In genomic region chr4:169821402-169821801, GRCh38 we compare ENCODE assay signal across 24 cellular contexts.
"Had no signal": no experiment of that assay in that cellular context is flagged by ENCODE, and none has a peak within 500 bp of the region (broad histone marks: within the 10 kb centered on the region; RNA-seq: fewer than 3 reads in every experiment).

No MANE protein-coding gene starts in this region.

- H3K4me1 ChIP-seq: stomach, suprapubic skin, testis, thyroid gland, tibial artery, tibial nerve, transverse colon, upper lobe of left lung, upper lobe of right lung, uterus, vagina had no signal

- H3K4me3 ChIP-seq: stomach, suprapubic skin, testis, thoracic aorta, thyroid gland, tibial artery, tibial nerve, transverse colon, upper lobe of left lung, upper lobe of right lung, uterus, vagina had no signal

- H3K27me3 ChIP-seq: suprapubic skin, testis, thyroid gland, tibial nerve, upper lobe of left lung, upper lobe of right lung, uterus, vagina had no signal

- H3K9me3 ChIP-seq: stomach, suprapubic skin, testis, thoracic aorta, thyroid gland, tibial artery, tibial nerve, transverse colon, upper lobe of left lung, upper lobe of right lung, uterus, vagina had no signal

- DNase-seq: stimulated activated CD4-positive, alpha-beta T cell treated with anti-CD3 and anti-CD28 coated beads, Interleukin-2, amount 100 ng/mL, for 48 hours; stimulated activated CD4-positive, alpha-beta T cell treated with anti-CD3 and anti-CD28 coated beads, Interleukin-4, amount 100 ng/mL, for 1 hour; stimulated activated CD4-positive, alpha-beta T cell treated with anti-CD3 and anti-CD28 coated beads, Interleukin-4, amount 100 ng/mL, for 24 hours; stimulated activated CD4-positive, alpha-beta T cell treated with anti-CD3 and anti-CD28 coated beads, Interleukin-4, amount 100 ng/mL, for 4 hours; stimulated activated CD8-positive, alpha-beta memory T cell treated with anti-CD3 and anti-CD28 coated beads, Interleukin-4, amount 100 ng/mL, for 48 hours; stimulated activated naive B cell treated with anti-CD40 and anti-IgM and Interleukin-4, amounts not matched to agents 10 μg/mL and 1 μg/mL and 100 μg/mL, for 72 hours; stimulated activated naive CD4-positive, alpha-beta T cell; stimulated activated naive CD4-positive, alpha-beta T cell treated with Interleukin-2 at 50 U/mL for 16 hours; stimulated activated naive CD8-positive, alpha-beta T cell treated with anti-CD3 and anti-CD28 coated beads, Interleukin-15, amount 100 ng/mL, for 72 hours; stimulated activated naive CD8-positive, alpha-beta T cell treated with anti-CD3 and anti-CD28 coated beads, Interleukin-15, Interleukin-2, amounts not matched to agents 100 U/mL and 50 U/mL, for 24 hours; stomach; substantia nigra; testis; thyroid gland; tibial artery; transverse colon; trophoblast cell; upper lobe of left lung; upper lobe of right lung; uterus had no signal

- H3K36me3 ChIP-seq: stomach, suprapubic skin, thoracic aorta, thyroid gland, tibial artery, tibial nerve, transverse colon, upper lobe of left lung, upper lobe of right lung, uterus, vagina had no signal

- H3K27ac ChIP-seq: stomach, suprapubic skin, testis, thoracic aorta, thyroid gland, tibial artery, tibial nerve, transverse colon, upper lobe of left lung, upper lobe of right lung, uterus, vagina had no signal
